Comparison of ENCODE assay signal across 9 cellular contexts in the genomic region with DNA sequence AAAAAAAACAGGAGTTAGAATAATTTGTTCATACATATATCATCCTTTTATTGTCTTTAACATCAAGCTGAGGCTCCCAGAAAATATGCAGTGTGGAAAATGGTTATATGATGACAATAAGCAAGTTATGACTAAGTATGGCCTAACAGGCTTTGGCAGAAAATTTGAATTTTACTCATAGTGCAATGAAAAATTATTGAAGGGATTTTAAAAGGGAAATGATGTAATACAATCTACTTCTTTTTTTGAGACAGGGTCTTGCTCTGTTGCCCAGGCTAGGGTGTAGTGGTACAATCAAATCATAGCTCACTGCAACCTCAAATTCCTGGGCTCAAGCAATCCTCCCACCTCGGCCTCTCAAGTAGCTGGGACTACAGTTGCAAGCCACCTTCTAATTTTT.
DNase-seq lines count a peak whose midpoint lies in the region; ATAC-seq, FAIRE-seq and TF ChIP-seq lines count a peak whose summit lies in the region.
"Had no signal": no experiment of that assay in that cellular context is flagged by ENCODE, and none has a peak within 500 bp of the region (broad histone marks: within the 10 kb centered on the region; RNA-seq: fewer than 3 reads in every experiment).

No MANE protein-coding gene starts in this region.

- POLR2A ChIA-PET in activated CD4-positive, alpha-beta memory T cell treated with anti-CD3 and anti-CD28 coated beads for 36 hours (lab: Charles Lee): interaction anchor here (0.6 kb wide), 1 partner anchor 95 kb away, joined by 5 read pairs; no protein-coding TSS in a partner anchor
- POLR2A ChIA-PET in activated CD4-positive, alpha-beta memory T cell treated with anti-CD3 and anti-CD28 coated beads, Interleukin-2, amount 10 ng/mL, durations not matched to agents 7 days and 5 days (lab: Charles Lee): no interaction called here
- POLR2A ChIA-PET in SK-N-SH (lab: Yijun Ruan, JAX): no interaction called here

- no peaks in the 10 kb centered on the region for H4K20me1 ChIP-seq in SK-N-SH (ENCODE audit: insufficient read depth)

- H3K4me3 ChIP-seq in SK-N-SH (ENCODE audit: low read depth in 2 of 2, low read length in 1 of 2): no peak overlapping the region

- H3K79me2 ChIP-seq in SK-N-SH (ENCODE audit: insufficient read depth): no peaks in the 10 kb centered on the region

- FAIRE-seq in urothelium cell line (lab: Jason Lieb, UNC): no peak

- H3K9me3 Mint-ChIP-seq in activated CD4-positive, alpha-beta memory T cell treated with anti-CD3 and anti-CD28 coated beads for 36 hours: no peaks in the 10 kb centered on the region
- H3K9me3 Mint-ChIP-seq in activated CD4-positive, alpha-beta memory T cell treated with anti-CD3 and anti-CD28 coated beads, Interleukin-2, amount 10 ng/mL, durations not matched to agents 7 days and 5 days: no peaks in the 10 kb centered on the region
- no peaks in the 10 kb centered on the region for H3K9me3 Mint-ChIP-seq in stimulated activated memory B cell treated with anti-CD40 and anti-IgM and Interleukin-4, amounts not matched to agents 10 μg/mL and 1 μg/mL and 100 μg/mL, for 72 hours
- H3K9me3 Mint-ChIP-seq: endodermal cell had no signal

- WGBS in SK-N-SH (ENCODE audit: low lambda C conversion rate): 91% methylated on average over 1 of the region's 1 CpG

- H3K9me3 ChIP-seq in SK-N-SH: no peaks in the 10 kb centered on the region

- H3K27ac Mint-ChIP-seq in activated CD4-positive, alpha-beta memory T cell treated with anti-CD3 and anti-CD28 coated beads for 36 hours: peak overlapping the region; percentile 73
- no peak overlapping the region for H3K27ac Mint-ChIP-seq in activated CD4-positive, alpha-beta memory T cell treated with anti-CD3 and anti-CD28 coated beads, Interleukin-2, amount 10 ng/mL, durations not matched to agents 7 days and 5 days
- H3K27ac Mint-ChIP-seq in stimulated activated memory B cell treated with anti-CD40 and anti-IgM and Interleukin-4, amounts not matched to agents 10 μg/mL and 1 μg/mL and 100 μg/mL, for 72 hours: peak overlapping the region; percentile 76
- H3K27ac Mint-ChIP-seq: endodermal cell had no signal

- peak; percentile 16 for ATAC-seq in HG02885 (IDR thresholded peaks at IDR 0.05; ENCODE audit: poor library complexity, unreplicated experiment)
- ATAC-seq in stimulated activated memory B cell treated with anti-CD40 and anti-IgM and Interleukin-4, amounts not matched to agents 10 μg/mL and 1 μg/mL and 100 μg/mL, for 72 hours: peak; percentile 41
- ATAC-seq in GM19324 (IDR thresholded peaks at IDR 0.05; ENCODE audit: low FRiP score, unreplicated experiment): no peak

- no peak overlapping the region for H3K9ac ChIP-seq in SK-N-SH

- no peak overlapping the region for H2AFZ ChIP-seq in SK-N-SH (ENCODE audit: low read depth)

- peaks cover 10% of the 10 kb centered on the region for H3F3A ChIP-seq in SK-N-SH (replicated peaks; ENCODE audit: insufficient read depth)

- no peaks in the 10 kb centered on the region for H3K27me3 Mint-ChIP-seq in activated CD4-positive, alpha-beta memory T cell treated with anti-CD3 and anti-CD28 coated beads for 36 hours
- H3K27me3 Mint-ChIP-seq in activated CD4-positive, alpha-beta memory T cell treated with anti-CD3 and anti-CD28 coated beads, Interleukin-2, amount 10 ng/mL, durations not matched to agents 7 days and 5 days: no peaks in the 10 kb centered on the region
- no peaks in the 10 kb centered on the region for H3K27me3 Mint-ChIP-seq in stimulated activated memory B cell treated with anti-CD40 and anti-IgM and Interleukin-4, amounts not matched to agents 10 μg/mL and 1 μg/mL and 100 μg/mL, for 72 hours

- TF ChIP-seq EP300 in SK-N-SH (IDR thresholded peaks at IDR 0.05; ENCODE audit: borderline replicate concordance in 1 of 2, low read depth in 1 of 2, low read length in 1 of 2): no peak

- H3K9me2 ChIP-seq in SK-N-SH: no peaks in the 10 kb centered on the region

- TF ChIP-seq CTCF in SK-N-SH (IDR thresholded peaks at IDR 0.05): no peak

- DNase-seq in activated CD4-positive, alpha-beta memory T cell treated with anti-CD3 and anti-CD28 coated beads for 36 hours: no peak
- no peak for DNase-seq in activated CD4-positive, alpha-beta memory T cell treated with anti-CD3 and anti-CD28 coated beads, Interleukin-2, amount 10 ng/mL, durations not matched to agents 7 days and 5 days
- DNase-seq in SK-N-SH: no peak
- no peak for DNase-seq in urothelium cell line (ENCODE audit: low spot score)
- no peak for DNase-seq in mucosa of gallbladder (ENCODE audit: low spot score)
- DNase-seq: endodermal cell had no signal

- H3K4me3 Mint-ChIP-seq in activated CD4-positive, alpha-beta memory T cell treated with anti-CD3 and anti-CD28 coated beads for 36 hours: no peak overlapping the region
- H3K4me3 Mint-ChIP-seq in activated CD4-positive, alpha-beta memory T cell treated with anti-CD3 and anti-CD28 coated beads, Interleukin-2, amount 10 ng/mL, durations not matched to agents 7 days and 5 days: no peak overlapping the region
- no peak overlapping the region for H3K4me3 Mint-ChIP-seq in stimulated activated memory B cell treated with anti-CD40 and anti-IgM and Interleukin-4, amounts not matched to agents 10 μg/mL and 1 μg/mL and 100 μg/mL, for 72 hours
- H3K4me3 Mint-ChIP-seq: endodermal cell had no signal

- intact Hi-C loops in activated CD4-positive, alpha-beta memory T cell treated with anti-CD3 and anti-CD28 coated beads for 36 hours (cut with micrococcal nuclease): loop anchor here (1.0 to 5.0 kb wide), 2 partner anchors 95 to 146 kb away; partner anchors contain the start of gene CEP70

- no peaks in the 10 kb centered on the region for H3K27me3 ChIP-seq in SK-N-SH (ENCODE audit: insufficient read depth)

- H3K36me3 Mint-ChIP-seq in activated CD4-positive, alpha-beta memory T cell treated with anti-CD3 and anti-CD28 coated beads for 36 hours: peaks cover 25% of the 10 kb centered on the region
- peaks cover 12% of the 10 kb centered on the region for H3K36me3 Mint-ChIP-seq in activated CD4-positive, alpha-beta memory T cell treated with anti-CD3 and anti-CD28 coated beads, Interleukin-2, amount 10 ng/mL, durations not matched to agents 7 days and 5 days (ENCODE audit: low read depth)
- peaks cover 26% of the 10 kb centered on the region for H3K36me3 Mint-ChIP-seq in stimulated activated memory B cell treated with anti-CD40 and anti-IgM and Interleukin-4, amounts not matched to agents 10 μg/mL and 1 μg/mL and 100 μg/mL, for 72 hours

- H3K4me1 ChIP-seq in SK-N-SH (ENCODE audit: control insufficient read depth in 1 of 2, insufficient read depth in 2 of 2, low read depth in 1 of 2, low read length in 1 of 2): peaks cover 0 to 5% of the 10 kb centered on the region in 2 experiments; a peak in 1 of 4 replicates

- H3K4me2 ChIP-seq in SK-N-SH: no peak overlapping the region

- H3K27ac ChIP-seq in SK-N-SH (ENCODE audit: low read depth in 2 of 2, low read length in 1 of 2): peak overlapping the region in 1 of 2 experiments; percentile 11; a peak in 2 of 4 replicates

- H3K4me1 Mint-ChIP-seq in activated CD4-positive, alpha-beta memory T cell treated with anti-CD3 and anti-CD28 coated beads for 36 hours (ENCODE audit: low read depth): peaks cover 13% of the 10 kb centered on the region
- peaks cover 10% of the 10 kb centered on the region for H3K4me1 Mint-ChIP-seq in activated CD4-positive, alpha-beta memory T cell treated with anti-CD3 and anti-CD28 coated beads, Interleukin-2, amount 10 ng/mL, durations not matched to agents 7 days and 5 days
- peaks cover 29% of the 10 kb centered on the region for H3K4me1 Mint-ChIP-seq in stimulated activated memory B cell treated with anti-CD40 and anti-IgM and Interleukin-4, amounts not matched to agents 10 μg/mL and 1 μg/mL and 100 μg/mL, for 72 hours

- no peak for TF ChIP-seq RAD21 in SK-N-SH (IDR thresholded peaks at IDR 0.05; ENCODE audit: low read length)

- H3K36me3 ChIP-seq in SK-N-SH (replicated peaks in 1 of 2; ENCODE audit: control insufficient read depth in 1 of 2, insufficient read depth in 2 of 2, low read length in 1 of 2): no peaks in the 10 kb centered on the region

- CTCF ChIA-PET in activated CD4-positive, alpha-beta memory T cell treated with anti-CD3 and anti-CD28 coated beads for 36 hours (lab: Charles Lee): interaction anchor here (1.1 to 5.7 kb wide), 6 partner anchors 9 to 249 kb away, joined by 3 to 54 read pairs (median 4); partner anchors contain the start of gene CEP70
- CTCF ChIA-PET in activated CD4-positive, alpha-beta memory T cell treated with anti-CD3 and anti-CD28 coated beads, Interleukin-2, amount 10 ng/mL, durations not matched to agents 7 days and 5 days (lab: Charles Lee): interaction anchor here (0.6 to 5.3 kb wide), 2 partner anchors 190 to 228 kb away, joined by 5 to 45 read pairs; no protein-coding TSS in a partner anchor
- CTCF ChIA-PET in SK-N-SH (lab: Yijun Ruan, JAX): interaction anchor here (0.9 to 2.9 kb wide), 2 partner anchors 228 to 236 kb away, joined by 3 to 15 read pairs; no protein-coding TSS in a partner anchor

TF ChIP-seq in SK-N-SH, 30 proteins besides CTCF, POLR2A, EP300 and RAD21:
- no peak for TF ChIP-seq MXI1 (IDR thresholded peaks at IDR 0.05; ENCODE audit: low read depth, low read length)
- TF ChIP-seq TEAD4 (IDR thresholded peaks at IDR 0.05; ENCODE audit: borderline replicate concordance, insufficient read depth): 0 out of 2 replicates have a peak, but pooled peaks have one; percentile 9
